In genomic region chr1:31672988-31673387, GRCh38 we compare ENCODE assay signal across 22 cellular contexts. TPM values are rescaled to one million over a fixed set of nuclear protein-coding genes. Genes with fewer than 3 reads are reported as not detected.
DNase-seq lines count a peak whose midpoint lies in the region; ATAC-seq and TF ChIP-seq lines count a peak whose summit lies in the region.
"Had no signal": no experiment of that assay in that cellular context is flagged by ENCODE, and none has a peak within 500 bp of the region (broad histone marks: within the 10 kb centered on the region; RNA-seq: fewer than 3 reads in every experiment).

No MANE protein-coding gene starts in this region.

- no peak for ATAC-seq in HG02610 (IDR thresholded peaks at IDR 0.05; ENCODE audit: unreplicated experiment)
- ATAC-seq: activated CD8-positive, alpha-beta memory T cell treated with anti-CD3 and anti-CD28 coated beads, Interleukin-2, amount 10 ng/mL, durations not matched to agents 7 days and 5 days had no signal

- DNase-seq in NCI-H446 (lab: John Stamatoyannopoulos, UW): peak; percentile 73 to 98
- DNase-seq in coronary artery (ENCODE audit: low spot score): no peak
- DNase-seq in myocyte (ENCODE audit: low read depth): peak; percentile 95
- DNase-seq in medulla oblongata (ENCODE audit: extremely low spot score): no peak
- no peak for DNase-seq in NCI-H748 treated with DMSO at 0.1 percent for 48 hours (lab: John Stamatoyannopoulos, UW)
- DNase-seq: activated CD4-positive, CD25-positive, alpha-beta regulatory T cell; activated CD8-positive, alpha-beta memory T cell treated with anti-CD3 and anti-CD28 coated beads, Interleukin-2, amount 10 ng/mL, durations not matched to agents 7 days and 5 days; activated gamma-delta T cell treated with Interleukin-2 at 50 U/mL for 16 hours; dermis blood vessel endothelial cell; Karpas-422; NCI-H1436; NCI-H510A; nephron progenitor cell; OCI-M1; T-helper 1 cell had no signal

- 41% methylated on average over 13 of the region's 13 CpGs for WGBS in urinary bladder

- H3K36me3 ChIP-seq in urinary bladder (ENCODE audit: insufficient read depth): no peaks in the 10 kb centered on the region
- H3K36me3 ChIP-seq: BLaER1 treated with 17β-estradiol and CSF1 and Interleukin-3, amounts not matched to agents 10 nM and 100 nM had no signal

- H3K27ac ChIP-seq in coronary artery: peak overlapping the region; percentile 67 to 86
- H3K27ac ChIP-seq in urinary bladder (ENCODE audit: low read depth): peak overlapping the region; percentile 16
- H3K27ac ChIP-seq: BLaER1 treated with 17β-estradiol and CSF1 and Interleukin-3, amounts not matched to agents 10 nM and 100 nM had no signal

- no peak overlapping the region for H3K4me3 ChIP-seq in coronary artery
- no peak overlapping the region for H3K4me3 ChIP-seq in urinary bladder (ENCODE audit: low read depth, low read length)
- H3K4me3 ChIP-seq: BLaER1 treated with 17β-estradiol and CSF1 and Interleukin-3, amounts not matched to agents 10 nM and 100 nM had no signal

- no peak for TF ChIP-seq CTCF in coronary artery (IDR thresholded peaks at IDR 0.05)

- no peaks in the 10 kb centered on the region for H3K4me1 ChIP-seq in urinary bladder (ENCODE audit: insufficient read depth)

RNA-seq across cellular contexts. Expression of gene PEF1, which starts 28.3 kb away (rescaled TPM):
- total RNA-seq in myocyte: 52.0 and 61.7 TPM in 2 replicates
- 80.3 TPM for polyA plus RNA-seq in myocyte (2012)
- total RNA-seq in urinary bladder: 39.2 TPM
- 90.4 TPM for polyA plus RNA-seq in urinary bladder

RNA-seq across cellular contexts. Expression of gene COL16A1, which starts 30.8 kb away (rescaled TPM):
- 27.9 and 37.7 TPM in 2 replicates for total RNA-seq in myocyte
- 59.6 TPM for polyA plus RNA-seq in myocyte (2012)
- total RNA-seq in urinary bladder: 217 TPM
- 166 TPM for polyA plus RNA-seq in urinary bladder
- total RNA-seq: activated CD8-positive, alpha-beta memory T cell treated with anti-CD3 and anti-CD28 coated beads, Interleukin-2, amount 10 ng/mL, durations not matched to agents 7 days and 5 days had no signal

RNA-seq across cellular contexts. Expression of gene HCRTR1, which starts 55.5 kb away (rescaled TPM):
- total RNA-seq in myocyte (not detected in 2 replicates), urinary bladder (0.21 TPM)
- polyA plus RNA-seq in myocyte (2012): not detected
- polyA plus RNA-seq in urinary bladder: 0.09 TPM
- total RNA-seq: activated CD8-positive, alpha-beta memory T cell treated with anti-CD3 and anti-CD28 coated beads, Interleukin-2, amount 10 ng/mL, durations not matched to agents 7 days and 5 days; astrocyte; Daoy; fibroblast of lung; liver had no signal
- polyA plus RNA-seq: fibroblast of lung had no signal

Comparison
In these comparisons a context has a peak if more than half of its experiments do, and no peak if none do; other contexts are left out.
1. DNase-seq: peak in NCI-H446 (2 of 2) and myocyte (single experiment); none in coronary artery (single experiment), medulla oblongata (single experiment) and NCI-H748 treated with DMSO at 0.1 percent for 48 hours (single experiment).